In genomic region chr3:95626107-95626506, GRCh38 we compare ENCODE assay signal across 34 cellular contexts.
"Had no signal": no experiment of that assay in that cellular context is flagged by ENCODE, and none has a peak within 500 bp of the region (broad histone marks: within the 10 kb centered on the region; RNA-seq: fewer than 3 reads in every experiment).

No MANE protein-coding gene starts in this region.

- DNase-seq: activated effector memory CD4-positive, alpha-beta T cell treated with anti-CD3 and anti-CD28 coated beads, Interleukin-2, amount 50 U/mL, for 16 hours; activated effector memory CD4-positive, alpha-beta T cell treated with Interleukin-2 at 50 U/mL for 16 hours; activated gamma-delta T cell; activated gamma-delta T cell treated with Interleukin-2 at 50 U/mL for 16 hours; activated naive CD4-positive, alpha-beta T cell; activated naive CD4-positive, alpha-beta T cell treated with anti-CD3 and anti-CD28 coated beads for 36 hours; activated naive CD4-positive, alpha-beta T cell treated with anti-CD3 and anti-CD28 coated beads, Interleukin-2, amount 10 ng/mL, durations not matched to agents 7 days and 5 days; activated naive CD4-positive, alpha-beta T cell treated with anti-CD3 and anti-CD28 coated beads, Interleukin-2, amount 50 U/mL, for 16 hours; activated naive CD4-positive, alpha-beta T cell treated with Interleukin-2 at 50 U/mL for 16 hours; activated naive CD8-positive, alpha-beta T cell treated with anti-CD3 and anti-CD28 coated beads for 36 hours; activated naive CD8-positive, alpha-beta T cell treated with anti-CD3 and anti-CD28 coated beads, Interleukin-2, amount 10 ng/mL, durations not matched to agents 7 days and 5 days; activated naive CD8-positive, alpha-beta T cell treated with anti-CD3 and anti-CD28 coated beads, Interleukin-2, amount 50 U/mL, for 24 hours; activated T-cell treated with anti-CD3 and anti-CD28 coated beads, Interleukin-2, amount 50 U/mL, for 1 hour; activated T-cell treated with anti-CD3 and anti-CD28 coated beads, Interleukin-2, amount 50 U/mL, for 24 hours; activated T-cell treated with anti-CD3 and anti-CD28 coated beads, Interleukin-2, amount 50 U/mL, for 4 hours; activated T-cell treated with anti-CD3 and anti-CD28 coated beads, Interleukin-2, amount 50 U/mL, for 48 hours; activated T-cell treated with anti-CD3 and anti-CD28 coated beads, Interleukin-2, amount 50 U/mL, for 72 hours; adrenal gland; amniotic stem cell; amygdala; anterior cingulate cortex; aorta; body of pancreas; brain microvascular endothelial cell; caudate nucleus; central memory CD4-positive, alpha-beta T cell; cerebellar nuclear complex had no signal

- H3K36me3 ChIP-seq: adrenal gland, ascending aorta, brain microvascular endothelial cell, breast epithelium, cardiac muscle cell had no signal

- H3K4me1 ChIP-seq: adrenal gland, ascending aorta, body of pancreas, breast epithelium had no signal

- H3K4me3 ChIP-seq: adrenal gland, ascending aorta, body of pancreas, breast epithelium, cardiac muscle cell had no signal

- H3K9me3 ChIP-seq: adrenal gland, ascending aorta, body of pancreas, breast epithelium had no signal

- ATAC-seq: activated naive CD4-positive, alpha-beta T cell treated with anti-CD3 and anti-CD28 coated beads, Interleukin-2, amount 50 U/mL, for 72 hours; activated naive CD8-positive, alpha-beta T cell treated with anti-CD3 and anti-CD28 coated beads, Interleukin-2, amount 50 U/mL, for 24 hours; activated T-cell treated with anti-CD3 and anti-CD28 coated beads, Interleukin-2, amount 50 U/mL, for 4 hours; activated T-cell treated with anti-CD3 and anti-CD28 coated beads, Interleukin-2, amount 50 U/mL, for 72 hours; activated T-helper 17 cell treated with anti-CD3 and anti-CD28 coated beads, Interleukin-2, amount 50 U/mL, for 72 hours; body of pancreas had no signal

- H3K27me3 ChIP-seq: adrenal gland, ascending aorta, body of pancreas, brain microvascular endothelial cell, breast epithelium, cardiac muscle cell had no signal

- FAIRE-seq: astrocyte, bronchial epithelial cell had no signal

- H3K27ac ChIP-seq: adrenal gland, ascending aorta, body of pancreas, brain microvascular endothelial cell, breast epithelium, cardiac muscle cell had no signal
